ENCODE assay signal across 18 cellular contexts in genomic region chr2:26541401-26542193, GRCh38.
DNase-seq lines count a peak whose midpoint lies in the region; ATAC-seq, FAIRE-seq and TF ChIP-seq lines count a peak whose summit lies in the region.
"Had no signal": no experiment of that assay in that cellular context is flagged by ENCODE, and none has a peak within 500 bp of the region (broad histone marks: within the 10 kb centered on the region; RNA-seq: fewer than 3 reads in every experiment).

No MANE protein-coding gene starts in this region.

- FAIRE-seq in GM12891 (lab: Jason Lieb, UNC), result no peak
- FAIRE-seq: astrocyte had no signal

- intact Hi-C loops in left colon (cut with DNase I, micrococcal nuclease), result no loop called here

- DNase-seq in COLO668 (lab: John Stamatoyannopoulos, UW; ENCODE audit: unreplicated experiment) (peak; percentile 59), NCI-H1105 treated with DMSO at 0.1 percent for 48 hours (lab: John Stamatoyannopoulos, UW) (peak; percentile 69), NCI-H2196 treated with DMSO at 0.1 percent for 48 hours (lab: John Stamatoyannopoulos, UW; ENCODE audit: unreplicated experiment) (peak; percentile 77), left colon (no peak), RPMI8226 (no peak), superior temporal gyrus (ENCODE audit: extremely low spot score) (no peak), GM12891 (ENCODE audit: insufficient read length, low spot score) (no peak)
- DNase-seq: activated CD4-positive, alpha-beta T cell treated with anti-CD3 and anti-CD28 coated beads, Interleukin-2, amount 10 ng/mL, durations not matched to agents 7 days and 5 days; activated naive CD4-positive, alpha-beta T cell treated with anti-CD3 and anti-CD28 coated beads, Interleukin-2, amount 50 U/mL, for 16 hours; CD4-positive, CD25-positive, alpha-beta regulatory T cell; EL; IMR-90; midbrain; stimulated activated naive CD8-positive, alpha-beta T cell treated with anti-CD3 and anti-CD28 coated beads, Interleukin-15, Interleukin-2, amounts not matched to agents 100 U/mL and 50 U/mL, for 24 hours; SW 1271 had no signal

- peak; percentile 88 for ATAC-seq in left colon
- ATAC-seq in GM19452 (IDR thresholded peaks at IDR 0.05; ENCODE audit: unreplicated experiment), result no peak
- ATAC-seq: stimulated activated naive CD8-positive, alpha-beta T cell treated with anti-CD3 and anti-CD28 coated beads, Interleukin-15, Interleukin-2, amounts not matched to agents 100 U/mL and 50 U/mL, for 24 hours; upper lobe of right lung had no signal

- no peak for TF ChIP-seq POLR2A in GM12891 (IDR thresholded peaks at IDR 0.05; ENCODE audit: low read depth, low read length)

TF ChIP-seq in GM12891, 5 proteins besides CTCF, POLR2A, EP300 and RAD21:
- TF ChIP-seq TAF1 (IDR thresholded peaks at IDR 0.05; ENCODE audit: low read depth, low read length), result no peak
- TF ChIP-seq SPI1 (IDR thresholded peaks at IDR 0.05; ENCODE audit: low read depth, low read length), result no peak
- TF ChIP-seq PAX5 (IDR thresholded peaks at IDR 0.05; ENCODE audit: insufficient read depth, low read length, severe bottlenecking), result no peak
- TF ChIP-seq POU2F2 (IDR thresholded peaks at IDR 0.05; ENCODE audit: low read depth, low read length), result no peak
- TF ChIP-seq POLR2AphosphoS5 (IDR thresholded peaks at IDR 0.05; ENCODE audit: low read depth, low read length), result no peak

Comparison
In these comparisons a context has a peak if more than half of its experiments do, and no peak if none do; other contexts are left out.
1. DNase-seq: peak in COLO668 (single experiment), NCI-H1105 treated with DMSO at 0.1 percent for 48 hours (single experiment) and NCI-H2196 treated with DMSO at 0.1 percent for 48 hours (single experiment); none in left colon (0 of 2), RPMI8226 (single experiment), superior temporal gyrus (single experiment) and GM12891 (single experiment).